19 cellular contexts compared by ENCODE assay signal in the genomic region with DNA sequence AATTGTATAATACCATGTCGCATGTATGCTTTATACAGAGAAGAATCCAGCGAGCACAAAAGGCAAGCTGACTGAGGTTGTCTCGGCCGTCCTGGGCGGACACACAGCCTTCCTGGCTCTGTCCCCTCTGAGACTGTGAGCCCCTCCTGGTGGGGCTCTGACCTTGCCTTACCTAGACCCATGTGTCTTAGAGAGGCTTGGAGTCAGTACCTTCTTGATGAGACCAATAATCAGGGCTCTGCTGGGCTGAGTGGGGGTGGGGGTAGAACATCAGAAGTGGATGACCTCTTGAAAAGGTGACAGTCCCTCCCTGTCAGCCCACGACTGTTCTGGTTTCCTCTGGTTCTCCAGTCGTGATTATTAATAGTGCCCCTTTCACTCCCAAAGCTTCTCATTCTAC. TPM values are rescaled to one million over a fixed set of nuclear protein-coding genes. Genes with fewer than 3 reads are reported as not detected.
DNase-seq lines count a peak whose midpoint lies in the region; ATAC-seq, FAIRE-seq and TF ChIP-seq lines count a peak whose summit lies in the region.
"Had no signal": no experiment of that assay in that cellular context is flagged by ENCODE, and none has a peak within 500 bp of the region (broad histone marks: within the 10 kb centered on the region; RNA-seq: fewer than 3 reads in every experiment).

No MANE protein-coding gene starts in this region.

- H3K9me3 Mint-ChIP-seq in stimulated activated naive CD8-positive, alpha-beta T cell treated with anti-CD3 and anti-CD28 coated beads, Interleukin-15, amount 100 ng/mL, for 72 hours, result no peaks in the 10 kb centered on the region

- no peak overlapping the region for H3K14ac ChIP-seq in mesenchymal stem cell (ENCODE audit: low read length in 2 of 2)

- H3K9me3 ChIP-seq in mesenchymal stem cell (ENCODE audit: control insufficient read depth, low read length), result no peaks in the 10 kb centered on the region
- no peaks in the 10 kb centered on the region for H3K9me3 ChIP-seq in vagina
- H3K9me3 ChIP-seq: Caco-2 had no signal

- DNase-seq in stimulated activated naive CD8-positive, alpha-beta T cell treated with anti-CD3 and anti-CD28 coated beads, Interleukin-15, amount 100 ng/mL, for 72 hours, result no peak
- no peak for DNase-seq in stimulated activated naive CD8-positive, alpha-beta T cell treated with anti-CD3 and anti-CD28 coated beads, Interleukin-15, Interleukin-2, amounts not matched to agents 100 U/mL and 50 U/mL, for 24 hours
- DNase-seq in mesenchymal stem cell, result no peak
- peak; percentile 37 for DNase-seq in posterior vena cava (ENCODE audit: low spot score)
- no peak for DNase-seq in vagina (ENCODE audit: extremely low spot score in 2 of 2)
- no peak for DNase-seq in GM12892 (ENCODE audit: insufficient read length)
- DNase-seq: 8988T; AML-193; Caco-2; CD8-positive, alpha-beta memory T cell; DMS53; GF-D8; H7 had no signal

- FAIRE-seq in GM12892 (lab: Jason Lieb, UNC), result no peak
- FAIRE-seq: GM18507 had no signal

- no peak overlapping the region for H3K4me3 ChIP-seq in mesenchymal stem cell (ENCODE audit: insufficient read depth in 1 of 2, low read depth in 1 of 2, low read length in 2 of 2)
- no peak overlapping the region for H3K4me3 ChIP-seq in vagina
- H3K4me3 ChIP-seq: BLaER1, GM23338 had no signal

- no peak overlapping the region for H2AK5ac ChIP-seq in mesenchymal stem cell (ENCODE audit: low read length, severe bottlenecking)

- no peak overlapping the region for H2BK15ac ChIP-seq in mesenchymal stem cell (ENCODE audit: low read depth, poor library complexity, severe bottlenecking)

- H3K79me1 ChIP-seq in mesenchymal stem cell (replicated peaks; ENCODE audit: low read length, poor library complexity, severe bottlenecking), result no peaks in the 10 kb centered on the region

- peak; percentile 18 for ATAC-seq in stimulated activated naive CD8-positive, alpha-beta T cell treated with anti-CD3 and anti-CD28 coated beads, Interleukin-15, amount 100 ng/mL, for 72 hours
- ATAC-seq in stimulated activated naive CD8-positive, alpha-beta T cell treated with anti-CD3 and anti-CD28 coated beads, Interleukin-15, Interleukin-2, amounts not matched to agents 100 U/mL and 50 U/mL, for 24 hours, result no peak
- no peak for ATAC-seq in HG03095 (IDR thresholded peaks at IDR 0.05; ENCODE audit: unreplicated experiment)
- no peak for ATAC-seq in GM21360 (IDR thresholded peaks at IDR 0.05; ENCODE audit: unreplicated experiment)
- ATAC-seq: GM23338 had no signal

- H3K4me2 ChIP-seq in mesenchymal stem cell (ENCODE audit: low read length, poor library complexity, severe bottlenecking), result no peak overlapping the region
- H3K4me2 ChIP-seq: BLaER1, GM23338 had no signal

- H3K23ac ChIP-seq in mesenchymal stem cell (ENCODE audit: low read length in 2 of 2), result no peak overlapping the region

- H3K27ac Mint-ChIP-seq in stimulated activated naive CD8-positive, alpha-beta T cell treated with anti-CD3 and anti-CD28 coated beads, Interleukin-15, amount 100 ng/mL, for 72 hours, result no peak overlapping the region
- H3K27ac Mint-ChIP-seq: CD8-positive, alpha-beta memory T cell; GM23338 had no signal

- TF ChIP-seq POLR2A in vagina (IDR thresholded peaks at IDR 0.05), result no peak
- no peak for TF ChIP-seq POLR2A in GM12892 (IDR thresholded peaks at IDR 0.05; ENCODE audit: low read depth, low read length)

- no peak for TF ChIP-seq CTCF in vagina (IDR thresholded peaks at IDR 0.05)

- H3K36me3 ChIP-seq in mesenchymal stem cell (ENCODE audit: control insufficient read depth in 1 of 2, insufficient read depth in 2 of 2, low read depth in 1 of 2, low read length in 2 of 2) (peaks cover 0 to 61% of the 10 kb centered on the region in 2 experiments), vagina (no peaks in the 10 kb centered on the region)
- H3K36me3 ChIP-seq: BLaER1 had no signal

- no peak overlapping the region for H3K18ac ChIP-seq in mesenchymal stem cell (ENCODE audit: low read depth in 1 of 2, low read length in 2 of 2)

- H4K91ac ChIP-seq in mesenchymal stem cell (ENCODE audit: low read length), result peak overlapping the region; percentile 64

- intact Hi-C loops in posterior vena cava (cut with DNase I) (no loop called here), vagina (cut with DNase I) (no loop called here)

- WGBS in mesenchymal stem cell, result 85% methylated on average over 7 of the region's 7 CpGs

- H3K4me1 ChIP-seq in mesenchymal stem cell (ENCODE audit: control insufficient read depth, insufficient read depth, low read depth, low read length), result peaks cover 12% of the 10 kb centered on the region
- peaks cover 67% of the 10 kb centered on the region for H3K4me1 ChIP-seq in vagina
- H3K4me1 ChIP-seq: Caco-2 had no signal

- H3K27me3 Mint-ChIP-seq in stimulated activated naive CD8-positive, alpha-beta T cell treated with anti-CD3 and anti-CD28 coated beads, Interleukin-15, amount 100 ng/mL, for 72 hours, result peaks cover 23% of the 10 kb centered on the region

- no peak overlapping the region for H4K8ac ChIP-seq in mesenchymal stem cell (ENCODE audit: low read length)

- no peak overlapping the region for H3K4ac ChIP-seq in mesenchymal stem cell (ENCODE audit: low read depth in 1 of 2, low read length in 2 of 2)

- H3K27ac ChIP-seq in mesenchymal stem cell (ENCODE audit: low read length, poor library complexity, severe bottlenecking), result no peak overlapping the region
- H3K27ac ChIP-seq in vagina, result peak overlapping the region; percentile 42
- H3K27ac ChIP-seq: BLaER1, HL-60 had no signal

- H3K4me3 Mint-ChIP-seq in stimulated activated naive CD8-positive, alpha-beta T cell treated with anti-CD3 and anti-CD28 coated beads, Interleukin-15, amount 100 ng/mL, for 72 hours, result no peak overlapping the region
- H3K4me3 Mint-ChIP-seq: CD8-positive, alpha-beta memory T cell; GM23338 had no signal

- no peak overlapping the region for H3K9ac ChIP-seq in mesenchymal stem cell (ENCODE audit: low read length)
- H3K9ac ChIP-seq: BLaER1 had no signal

- no peak overlapping the region for H2BK12ac ChIP-seq in mesenchymal stem cell (ENCODE audit: low read length in 2 of 2)

- no peak overlapping the region for H2AFZ ChIP-seq in mesenchymal stem cell (ENCODE audit: low read depth, low read length)
- H2AFZ ChIP-seq: GM23338 had no signal

- H3K4me1 Mint-ChIP-seq in stimulated activated naive CD8-positive, alpha-beta T cell treated with anti-CD3 and anti-CD28 coated beads, Interleukin-15, amount 100 ng/mL, for 72 hours, result no peaks in the 10 kb centered on the region
- H3K4me1 Mint-ChIP-seq: CD8-positive, alpha-beta memory T cell; GM23338 had no signal

- H3K27me3 ChIP-seq in mesenchymal stem cell (ENCODE audit: control insufficient read depth in 1 of 2, insufficient read depth in 1 of 2, low read length in 2 of 2) (peaks cover 0 to 51% of the 10 kb centered on the region in 2 experiments), vagina (no peaks in the 10 kb centered on the region)
- H3K27me3 ChIP-seq: BLaER1 had no signal

- H2BK120ac ChIP-seq in mesenchymal stem cell (ENCODE audit: low read depth, low read length), result no peak overlapping the region

- no peak overlapping the region for H2BK5ac ChIP-seq in mesenchymal stem cell (ENCODE audit: low read depth, low read length, poor library complexity, severe bottlenecking)

RNA-seq across cellular contexts. Expression of gene TWIST2, which starts 31.1 kb away (rescaled TPM):
- 11.1 TPM for polyA plus RNA-seq in mesenchymal stem cell (2013, experiment 1 of 2)
- 11.7 TPM for polyA plus RNA-seq in mesenchymal stem cell (2013, experiment 2 of 2)
- total RNA-seq in posterior vena cava (10 to 100 TPM; 18.6 to 23.0 TPM), vagina (214 TPM)
- polyA plus RNA-seq in GM12892 (2012; ENCODE audit: missing spikeins), result not detected
- total RNA-seq: Caco-2; CD8-positive, alpha-beta memory T cell had no signal
- polyA plus RNA-seq: CD8-positive, alpha-beta memory T cell had no signal
